Comparison of ENCODE assay signal across 1 cellular context in genomic region chr3:13891017-13891392, GRCh38.
TF ChIP-seq lines count a peak whose summit lies in the region.

No MANE protein-coding gene starts in this region.

TF ChIP-seq in HCT116, 20 proteins besides CTCF, POLR2A, EP300 and RAD21:
- TF ChIP-seq ZFX (IDR thresholded peaks at IDR 0.05) (no peak), YY1 (IDR thresholded peaks at IDR 0.05; ENCODE audit: extremely low read depth, insufficient replicate concordance, low read depth, low read length) (no peak), SRF (IDR thresholded peaks at IDR 0.05; ENCODE audit: low read depth) (no peak), POLR2AphosphoS5 (IDR thresholded peaks at IDR 0.05; ENCODE audit: low read depth, low read length) (no peak), ZNF274 (IDR thresholded peaks at IDR 0.05; ENCODE audit: low read depth, low read length) (no peak), EZH2 (IDR thresholded peaks at IDR 0.05) (no peak), ZBTB33 (IDR thresholded peaks at IDR 0.05; ENCODE audit: extremely low read depth, insufficient replicate concordance, low read length) (no peak), REST (IDR thresholded peaks at IDR 0.05; ENCODE audit: low read depth) (no peak), SP1 (IDR thresholded peaks at IDR 0.05; ENCODE audit: low read depth) (no peak), ELF1 (IDR thresholded peaks at IDR 0.05; ENCODE audit: borderline replicate concordance, low read depth) (no peak), MAX (IDR thresholded peaks at IDR 0.05) (no peak), CBX3 (IDR thresholded peaks at IDR 0.05; ENCODE audit: low read depth) (no peak), FOSL1 (IDR thresholded peaks at IDR 0.05; ENCODE audit: low read depth) (no peak), JUND (IDR thresholded peaks at IDR 0.05) (no peak), EZH2phosphoT487 (IDR thresholded peaks at IDR 0.05; ENCODE audit: borderline replicate concordance) (no peak), ATF3 (IDR thresholded peaks at IDR 0.05) (no peak), SIN3A (IDR thresholded peaks at IDR 0.05; ENCODE audit: low read depth) (no peak), CEBPB (IDR thresholded peaks at IDR 0.05; ENCODE audit: low read depth) (no peak)
